Comparison of ENCODE assay signal across 12 cellular contexts in genomic region chr2:12534646-12535263, GRCh38.
DNase-seq lines count a peak whose midpoint lies in the region; ATAC-seq and TF ChIP-seq lines count a peak whose summit lies in the region.
"Had no signal": no experiment of that assay in that cellular context is flagged by ENCODE, and none has a peak within 500 bp of the region (broad histone marks: within the 10 kb centered on the region; RNA-seq: fewer than 3 reads in every experiment).

No MANE protein-coding gene starts in this region.

- H3K36me3 ChIP-seq in Loucy (ENCODE audit: insufficient read depth, low read length): no peaks in the 10 kb centered on the region
- H3K36me3 ChIP-seq: upper lobe of left lung had no signal

- H3K4me3 ChIP-seq in Loucy (ENCODE audit: low read length, poor library complexity, severe bottlenecking) (no peak overlapping the region), coronary artery (no peak overlapping the region), lower leg skin (ENCODE audit: low read depth, poor library complexity, severe bottlenecking) (no peak overlapping the region)
- H3K4me3 ChIP-seq: upper lobe of left lung had no signal

- TF ChIP-seq CTCF in AG09319 (IDR thresholded peaks at IDR 0.05; ENCODE audit: low read depth, low read length) (no peak), Loucy (conservative IDR thresholded peaks at IDR 0.05; ENCODE audit: low read length) (no peak), coronary artery (IDR thresholded peaks at IDR 0.05) (no peak), lower leg skin (IDR thresholded peaks at IDR 0.05) (no peak)

- 0 out of 2 replicates have a peak overlapping the region, but pooled peaks have one; percentile 31 for H2AFZ ChIP-seq in Loucy (ENCODE audit: low read length)

- H3K27me3 ChIP-seq in Loucy (ENCODE audit: insufficient read depth, low read length, poor library complexity, severe bottlenecking): no peaks in the 10 kb centered on the region
- H3K27me3 ChIP-seq: upper lobe of left lung had no signal

- H3F3A ChIP-seq in Loucy (ENCODE audit: low read depth): no peaks in the 10 kb centered on the region

- H3K9me2 ChIP-seq in Loucy (replicated peaks; ENCODE audit: low read depth, low read length): no peaks in the 10 kb centered on the region

- no peak for ATAC-seq in GM21360 (IDR thresholded peaks at IDR 0.05; ENCODE audit: unreplicated experiment)

- H3K79me2 ChIP-seq in Loucy (ENCODE audit: insufficient read depth, low read length): no peaks in the 10 kb centered on the region

- DNase-seq in AG09319 (ENCODE audit: extremely low read depth, low read depth) (peak; percentile 84), coronary artery (ENCODE audit: low spot score) (no peak), myocyte (ENCODE audit: low read depth) (peak; percentile 81), KBM-7 (no peak), lower leg skin (ENCODE audit: low spot score in 2 of 2) (no peak), NCI-H2107 treated with DMSO at 0.1 percent for 48 hours (lab: John Stamatoyannopoulos, UW; ENCODE audit: unreplicated experiment) (no peak)
- DNase-seq: activated CD4-positive, alpha-beta T cell treated with anti-CD3 and anti-CD28 coated beads for 48 hours; DMS153; NCI-H524; upper lobe of left lung had no signal

- H3K4me1 ChIP-seq in Loucy (ENCODE audit: insufficient read depth, low read length, poor library complexity, severe bottlenecking): peaks cover 15% of the 10 kb centered on the region

- WGBS in lower leg skin, 2 donors: 19 to 20% methylated on average over 3 of the region's 3 CpGs

- H3K27ac ChIP-seq in coronary artery: peak overlapping the region; percentile 5 to 66
- H3K27ac ChIP-seq: upper lobe of left lung had no signal

- H4K20me1 ChIP-seq in Loucy (ENCODE audit: insufficient read depth, low read length, poor library complexity, severe bottlenecking): no peaks in the 10 kb centered on the region

- H3K9ac ChIP-seq in Loucy (ENCODE audit: low read depth, low read length, poor library complexity, severe bottlenecking): no peak overlapping the region

- no peaks in the 10 kb centered on the region for H3K9me3 ChIP-seq in Loucy (ENCODE audit: insufficient read depth, low read depth, low read length)
- H3K9me3 ChIP-seq: upper lobe of left lung had no signal

- intact Hi-C loops in lower leg skin (cut with DNase I; ENCODE audit: low total_unique reads): loop anchor here (5.0 kb wide), 1 partner anchor 302 kb away; no protein-coding TSS in a partner anchor

- TF ChIP-seq POLR2A in lower leg skin (IDR thresholded peaks at IDR 0.05): no peak

- no peak overlapping the region for H3K4me2 ChIP-seq in Loucy (ENCODE audit: low read depth, low read length, poor library complexity, severe bottlenecking)

- in situ Hi-C loops in KBM-7 (cut with MboI; ENCODE audit: low pct_unique_long_range_greater_than_20kb, low sequenced_read_pairs): no loop called here

Comparison
In these comparisons a context has a peak if more than half of its experiments do, and no peak if none do; other contexts are left out.
1. DNase-seq: peak in AG09319 (single experiment) and myocyte (single experiment); none in coronary artery (single experiment), KBM-7 (single experiment), lower leg skin (0 of 2) and NCI-H2107 treated with DMSO at 0.1 percent for 48 hours (single experiment).